In the genomic region with DNA sequence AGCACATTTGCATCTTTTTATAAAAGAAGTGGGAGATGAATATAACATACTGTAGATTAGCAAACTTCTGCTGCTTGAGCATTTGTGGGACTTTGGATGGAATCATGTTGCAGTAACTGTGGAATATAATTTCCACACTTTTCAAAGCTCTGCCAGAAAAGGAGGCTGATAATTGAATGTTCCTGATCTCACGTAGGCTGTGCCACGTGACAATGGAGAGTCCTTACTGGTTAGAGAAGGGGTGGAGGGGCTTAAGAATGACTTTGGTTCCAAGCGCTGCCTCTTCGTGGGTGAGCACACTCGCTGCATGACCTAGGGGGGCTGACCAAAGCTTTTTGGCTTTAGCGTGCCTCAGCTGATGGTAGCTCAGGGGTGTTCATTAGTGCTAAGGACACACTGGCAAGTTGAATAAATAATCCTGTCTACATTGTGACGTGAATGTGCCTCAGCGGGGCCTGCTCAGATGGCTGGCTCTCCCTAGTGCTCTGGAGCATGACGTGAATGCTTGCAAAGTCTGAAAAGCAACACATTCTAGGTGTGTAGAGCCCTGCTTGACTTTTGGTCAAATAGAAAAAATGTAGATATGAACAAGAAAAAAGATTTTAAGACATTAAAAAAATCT, we compare ENCODE assay signal across 22 cellular contexts. TPM values are rescaled to one million over a fixed set of nuclear protein-coding genes. Genes with fewer than 3 reads are reported as not detected.
A peak's percentile ranks its signal among the peaks of the same experiment; 100 is the strongest.
DNase-seq lines count a peak whose midpoint lies in the region; ATAC-seq and TF ChIP-seq lines count a peak whose summit lies in the region.
"Had no signal": no experiment of that assay in that cellular context is flagged by ENCODE, and none has a peak within 500 bp of the region (broad histone marks: within the 10 kb centered on the region; RNA-seq: fewer than 3 reads in every experiment).

No MANE protein-coding gene starts in this region.

- no peaks in the 10 kb centered on the region for H3K27me3 Mint-ChIP-seq in GM23338 (ENCODE audit: insufficient read depth, low read depth, poor library complexity)
- peaks cover 8% of the 10 kb centered on the region for H3K27me3 Mint-ChIP-seq in glutamatergic neuron (ENCODE audit: unreplicated experiment)
- H3K27me3 Mint-ChIP-seq in nephron progenitor cell (ENCODE audit: low read depth, poor library complexity): peaks cover 3% of the 10 kb centered on the region
- H3K27me3 Mint-ChIP-seq: CD4-positive, alpha-beta memory T cell had no signal

- H3K9me3 Mint-ChIP-seq in GM23338 (no peaks in the 10 kb centered on the region), glutamatergic neuron (ENCODE audit: unreplicated experiment) (peaks cover 13% of the 10 kb centered on the region), nephron progenitor cell (no peaks in the 10 kb centered on the region)
- H3K9me3 Mint-ChIP-seq: H9 had no signal

- no peak overlapping the region for H3K4me2 ChIP-seq in GM23338
- H3K4me2 ChIP-seq: A549; BLaER1 treated with 17β-estradiol and CSF1 and Interleukin-3, amounts not matched to agents 10 nM and 100 nM had no signal

- H3K9me2 ChIP-seq in GM23338 (ENCODE audit: insufficient read depth): no peaks in the 10 kb centered on the region

- TF ChIP-seq CTCF in GM23338 (conservative IDR thresholded peaks at IDR 0.05; ENCODE audit: low read depth in 2 of 2) (no peak), glutamatergic neuron (IDR thresholded peaks at IDR 0.05; ENCODE audit: partially characterized antibody, unreplicated experiment) (no peak), nephron progenitor cell (IDR thresholded peaks at IDR 0.05) (no peak), thyroid gland (IDR thresholded peaks at IDR 0.05) (no peak), upper lobe of right lung (IDR thresholded peaks at IDR 0.05) (no peak), upper lobe of left lung (IDR thresholded peaks at IDR 0.05) (no peak)

- peak overlapping the region; percentile 41; the same call in 1 of the 2 replicates for H3K27ac Mint-ChIP-seq in GM23338
- H3K27ac Mint-ChIP-seq in glutamatergic neuron (ENCODE audit: unreplicated experiment): peak overlapping the region; percentile 23
- H3K27ac Mint-ChIP-seq in nephron progenitor cell: peak overlapping the region; percentile 83
- H3K27ac Mint-ChIP-seq: H9 had no signal

- 33% methylated on average over 9 of the region's 9 CpGs for WGBS in thyroid gland, 2 donors
- WGBS in upper lobe of left lung, 2 donors: 92 to 95% methylated on average over 9 of the region's 9 CpGs

- peaks cover 57% of the 10 kb centered on the region for H3K79me2 ChIP-seq in GM23338 (replicated peaks; ENCODE audit: insufficient read depth)

- no peak for DNase-seq in GM23338 (ENCODE audit: low spot score)
- no peak for DNase-seq in glutamatergic neuron
- DNase-seq in nephron progenitor cell: no peak
- DNase-seq in thyroid gland: peak; percentile 71 to 77
- no peak for DNase-seq in upper lobe of right lung
- no peak for DNase-seq in upper lobe of left lung
- DNase-seq in DMS79 treated with DMSO at 0.1 percent for 48 hours (lab: John Stamatoyannopoulos, UW): no peak
- DNase-seq: 8988T; ACHN; AML-193; BE2C; Caco-2; CD4-positive, alpha-beta memory T cell; DMS153; EL; GDM1; GM23248; H9 had no signal

- peaks cover 20% of the 10 kb centered on the region for H4K20me1 ChIP-seq in GM23338 (replicated peaks; ENCODE audit: insufficient read depth)

- ATAC-seq in GM23338 (no peak), upper lobe of right lung (no peak), upper lobe of left lung (ENCODE audit: low FRiP score in 2 of 2) (no peak)
- ATAC-seq: A549, GM12878, HCT116 had no signal

- intact Hi-C loops in thyroid gland (cut with DNase I): no loop called here
- intact Hi-C loops in upper lobe of right lung (cut with DNase I): no loop called here

- H3K4me3 Mint-ChIP-seq in GM23338: no peak overlapping the region
- no peak overlapping the region for H3K4me3 Mint-ChIP-seq in glutamatergic neuron (ENCODE audit: unreplicated experiment)
- H3K4me3 Mint-ChIP-seq in nephron progenitor cell: no peak overlapping the region
- H3K4me3 Mint-ChIP-seq: CD4-positive, alpha-beta memory T cell; H9 had no signal

- no peaks in the 10 kb centered on the region for H3F3A ChIP-seq in GM23338 (replicated peaks; ENCODE audit: low read depth)

- no peak overlapping the region for H2AFZ ChIP-seq in GM23338
- H2AFZ ChIP-seq: GM23248 had no signal

- peaks cover 4% of the 10 kb centered on the region; the same call in 1 of the 2 replicates for H3K4me1 ChIP-seq in GM23338 (ENCODE audit: insufficient read depth)
- peaks cover 23 to 54% of the 10 kb centered on the region in 2 donors for H3K4me1 ChIP-seq in thyroid gland
- peaks cover 13% of the 10 kb centered on the region for H3K4me1 ChIP-seq in upper lobe of right lung
- peaks cover 15 to 31% (median 17%) of the 10 kb centered on the region in 4 donors for H3K4me1 ChIP-seq in upper lobe of left lung
- H3K4me1 ChIP-seq: A549; BE2C; BLaER1 treated with 17β-estradiol and CSF1 and Interleukin-3, amounts not matched to agents 10 nM and 100 nM; Caco-2 had no signal

- peaks cover 27% of the 10 kb centered on the region for H3K36me3 Mint-ChIP-seq in GM23338 (ENCODE audit: low read depth)
- H3K36me3 Mint-ChIP-seq in glutamatergic neuron (ENCODE audit: unreplicated experiment): no peaks in the 10 kb centered on the region
- H3K36me3 Mint-ChIP-seq in nephron progenitor cell (ENCODE audit: low read depth): peaks cover 43% of the 10 kb centered on the region

- H3K9me3 ChIP-seq in thyroid gland (no peaks in the 10 kb centered on the region), upper lobe of right lung (no peaks in the 10 kb centered on the region), upper lobe of left lung (no peaks in the 10 kb centered on the region)
- H3K9me3 ChIP-seq: A549; BE2C; BLaER1 treated with 17β-estradiol and CSF1 and Interleukin-3, amounts not matched to agents 10 nM and 100 nM; Caco-2 had no signal

- no peak for TF ChIP-seq EP300 in upper lobe of left lung (IDR thresholded peaks at IDR 0.05)

- TF ChIP-seq POLR2A in thyroid gland (IDR thresholded peaks at IDR 0.05) (peak in 1 of 2 donors; percentile 43), upper lobe of left lung (IDR thresholded peaks at IDR 0.05) (no peak)

- H3K36me3 ChIP-seq in GM23338 (ENCODE audit: insufficient read depth): no peaks in the 10 kb centered on the region; the same call in 1 of the 2 replicates
- peaks cover 3 to 5% of the 10 kb centered on the region in 2 donors for H3K36me3 ChIP-seq in thyroid gland
- peaks cover 42% of the 10 kb centered on the region for H3K36me3 ChIP-seq in upper lobe of right lung
- peaks cover 2 to 61% (median 30%) of the 10 kb centered on the region in 4 donors for H3K36me3 ChIP-seq in upper lobe of left lung

- H3K4me1 Mint-ChIP-seq in GM23338 (peaks cover 11% of the 10 kb centered on the region), glutamatergic neuron (ENCODE audit: low read depth, unreplicated experiment) (peaks cover 53% of the 10 kb centered on the region), nephron progenitor cell (peaks cover 43% of the 10 kb centered on the region)

- H3K27me3 ChIP-seq in GM23338 (ENCODE audit: insufficient read depth) (no peaks in the 10 kb centered on the region), thyroid gland (no peaks in the 10 kb centered on the region), upper lobe of right lung (no peaks in the 10 kb centered on the region), upper lobe of left lung (no peaks in the 10 kb centered on the region)
- H3K27me3 ChIP-seq: BE2C; BLaER1 treated with 17β-estradiol and CSF1 and Interleukin-3, amounts not matched to agents 10 nM and 100 nM had no signal

- H3K27ac ChIP-seq in GM23338 (ENCODE audit: low read depth) (no peak overlapping the region), thyroid gland (peak overlapping the region; percentile 54 to 88 (median 73)), upper lobe of right lung (no peak overlapping the region), upper lobe of left lung (no peak overlapping the region)
- H3K27ac ChIP-seq: A549; BLaER1 treated with 17β-estradiol and CSF1 and Interleukin-3, amounts not matched to agents 10 nM and 100 nM; GM23248 had no signal

- H3K4me3 ChIP-seq in GM23338 (no peak overlapping the region), thyroid gland (replicated peaks in 1 of 3) (no peak overlapping the region), upper lobe of right lung (no peak overlapping the region), upper lobe of left lung (no peak overlapping the region)
- H3K4me3 ChIP-seq: A549; BLaER1 treated with 17β-estradiol and CSF1 and Interleukin-3, amounts not matched to agents 10 nM and 100 nM; GM12878; GM23248 had no signal

TF ChIP-seq in GM23338, 12 proteins besides CTCF, POLR2A, EP300 and RAD21 (continues in another document):
- TF ChIP-seq POLR2AphosphoS5 (IDR thresholded peaks at IDR 0.05; ENCODE audit: low read depth): no peak
- no peak for TF ChIP-seq ETS1 (IDR thresholded peaks at IDR 0.05)

RNA-seq across cellular contexts. Expression of gene WRNIP1, which starts 15.0 kb away (rescaled TPM):
- 50.4 and 66.0 TPM in 2 replicates for total RNA-seq in GM23338 (2014; rRNA removed; shearing (Covaris generic))
- polyA plus RNA-seq in GM23338 (2016; fragmentation: Nextera tagmentation; extraction: Ambion mirVana): 27.6 and 34.8 TPM in 2 replicates
- total RNA-seq in glutamatergic neuron (ENCODE audit: unreplicated experiment) (46.5 TPM), thyroid gland (10 to 100 TPM; 70.6 to 99.9 (median 84.1) TPM), upper lobe of right lung (42.9 TPM), upper lobe of left lung (100 to 1,000 TPM in 1 of 6 donors, 10 to 100 TPM in 5; 38.7 to 101 (median 59.2) TPM)

RNA-seq across cellular contexts. Expression of gene MYLK4, which starts 29.5 kb away (rescaled TPM):
- total RNA-seq in GM23338 (2014; rRNA removed; shearing (Covaris generic)): 0.12 and 0.17 TPM in 2 replicates
- polyA plus RNA-seq in GM23338 (2016; fragmentation: Nextera tagmentation; extraction: Ambion mirVana): 0.03 TPM in 2 replicates
- 0.49 TPM for total RNA-seq in glutamatergic neuron (ENCODE audit: unreplicated experiment)
- total RNA-seq in thyroid gland: 1 to 10 TPM in 3 of 4 donors, under 1 TPM in 1; 0.94 to 1.8 (median 1.1) TPM
- 0.84 TPM for total RNA-seq in upper lobe of right lung
- 1 to 10 TPM in 5 of 6 donors, under 1 TPM in 1; 0.64 to 2.6 (median 1.2) TPM for total RNA-seq in upper lobe of left lung

Comparison
In these comparisons a context has a peak if more than half of its experiments do, and no peak if none do; other contexts are left out.
1. DNase-seq: peak in thyroid gland (2 of 2); none in GM23338 (single experiment), glutamatergic neuron (single experiment), nephron progenitor cell (single experiment), upper lobe of right lung (single experiment), upper lobe of left lung (0 of 2) and DMS79 treated with DMSO at 0.1 percent for 48 hours (single experiment).
2. H3K27ac ChIP-seq: peak in thyroid gland (3 of 3); none in GM23338 (single experiment), upper lobe of right lung (single experiment) and upper lobe of left lung (0 of 4).
3. H3K27ac Mint-ChIP-seq: peak in every context shown above with its lines; median percentile 83 in nephron progenitor cell; 41 in GM23338; 23 in glutamatergic neuron.